22 cellular contexts compared by ENCODE assay signal in genomic region chr15:68894208-68894607, GRCh38. TPM values are rescaled to one million over a fixed set of nuclear protein-coding genes. Genes with fewer than 3 reads are reported as not detected.
DNase-seq lines count a peak whose midpoint lies in the region; ATAC-seq, FAIRE-seq and TF ChIP-seq lines count a peak whose summit lies in the region.
"Had no signal": no experiment of that assay in that cellular context is flagged by ENCODE, and none has a peak within 500 bp of the region (broad histone marks: within the 10 kb centered on the region; RNA-seq: fewer than 3 reads in every experiment).

No MANE protein-coding gene starts in this region.

- H2BK20ac ChIP-seq in H1 (ENCODE audit: low read length), result no peak overlapping the region

- no peak overlapping the region for H3K23ac ChIP-seq in H1 (ENCODE audit: insufficient read length)
- H3K23ac ChIP-seq in mesendoderm (ENCODE audit: low read length), result no peak overlapping the region

- H3K4me2 ChIP-seq in GM23338, result no peak overlapping the region
- no peak overlapping the region for H3K4me2 ChIP-seq in H1 (ENCODE audit: insufficient read depth in 1 of 2, low read depth in 2 of 2, low read length in 2 of 2)
- no peak overlapping the region for H3K4me2 ChIP-seq in mesendoderm (ENCODE audit: low read length)
- H3K4me2 ChIP-seq: BLaER1 treated with 17β-estradiol and CSF1 and Interleukin-3, amounts not matched to agents 10 nM and 100 nM had no signal

- H3K9me3 ChIP-seq in H1 (ENCODE audit: insufficient read depth in 2 of 2, low read depth in 1 of 2, low read length in 1 of 2), result no peaks in the 10 kb centered on the region

- H3K4me3 ChIP-seq in GM23338, result no peak overlapping the region
- no peak overlapping the region for H3K4me3 ChIP-seq in H1 (ENCODE audit: extremely low read depth in 1 of 4, insufficient read depth in 2 of 4, low read depth in 3 of 4, low read length in 4 of 4)
- no peak overlapping the region for H3K4me3 ChIP-seq in mesendoderm (ENCODE audit: low read length)
- H3K4me3 ChIP-seq: BLaER1 treated with 17β-estradiol and CSF1 and Interleukin-3, amounts not matched to agents 10 nM and 100 nM had no signal

- H3K36me3 Mint-ChIP-seq in GM23338 (ENCODE audit: low read depth) (no peaks in the 10 kb centered on the region), progenitor cell of endocrine pancreas (ENCODE audit: insufficient read depth) (no peaks in the 10 kb centered on the region)
- H3K36me3 Mint-ChIP-seq: CD8-positive, alpha-beta memory T cell had no signal

- FAIRE-seq in H1 (lab: Jason Lieb, UNC), result no peak
- FAIRE-seq: G401.6, GM12891, GM19239 had no signal

- peak overlapping the region; percentile 38; the same call in 1 of the 2 replicates for H2AFZ ChIP-seq in GM23338
- H2AFZ ChIP-seq in H1 (ENCODE audit: low read length), result peak overlapping the region; percentile 32; the same call in 1 of the 2 replicates

- H3K27ac Mint-ChIP-seq in GM23338, result no peak overlapping the region
- no peak overlapping the region for H3K27ac Mint-ChIP-seq in progenitor cell of endocrine pancreas
- H3K27ac Mint-ChIP-seq: B cell; CD8-positive, alpha-beta memory T cell; H9 had no signal

- POLR2A ChIA-PET in H1 (lab: Charles Lee; ENCODE audit: partially characterized antibody), result no interaction called here

- H3F3A ChIP-seq in GM23338 (replicated peaks; ENCODE audit: low read depth), result no peaks in the 10 kb centered on the region

- H3K27ac ChIP-seq in GM23338 (ENCODE audit: low read depth) (no peak overlapping the region), H1 (ENCODE audit: low read depth, low read length) (no peak overlapping the region), mesendoderm (ENCODE audit: low read depth, low read length) (no peak overlapping the region)
- H3K27ac ChIP-seq: BLaER1 treated with 17β-estradiol and CSF1 and Interleukin-3, amounts not matched to agents 10 nM and 100 nM had no signal

- H3K4me3 Mint-ChIP-seq in GM23338 (no peak overlapping the region), progenitor cell of endocrine pancreas (ENCODE audit: low read depth) (no peak overlapping the region)
- H3K4me3 Mint-ChIP-seq: B cell; CD8-positive, alpha-beta memory T cell; H9 had no signal

- DNase-seq in GM23338 (ENCODE audit: low spot score) (peak; percentile 3), M059J (ENCODE audit: low read depth) (peak; percentile 14), H1 (ENCODE audit: low read depth in 1 of 2, low spot score in 2 of 2) (no peak), mesendoderm (peak; percentile 58), progenitor cell of endocrine pancreas (ENCODE audit: low spot score, unreplicated experiment) (no peak)
- DNase-seq: CD8-positive, alpha-beta memory T cell; COR-L47; DMS 273 treated with DMSO at 0.1 percent for 48 hours; DMS53; DND-41; EL; GOT3; H9 had no signal

- no peak for TF ChIP-seq CTCF in GM23338 (conservative IDR thresholded peaks at IDR 0.05; ENCODE audit: low read depth in 2 of 2)
- no peak for TF ChIP-seq CTCF in H1 (IDR thresholded peaks at IDR 0.05; ENCODE audit: control extremely low read depth in 1 of 3, insufficient read depth in 1 of 3, low read depth in 1 of 3, low read length in 3 of 3)
- no peak for TF ChIP-seq CTCF in progenitor cell of endocrine pancreas (IDR thresholded peaks at IDR 0.05; ENCODE audit: unreplicated experiment)

- H4K5ac ChIP-seq in H1 (ENCODE audit: insufficient read length, low read depth, low read length), result no peak overlapping the region
- H4K5ac ChIP-seq in mesendoderm (ENCODE audit: low read length), result no peak overlapping the region

- H3K27me3 ChIP-seq in GM23338 (ENCODE audit: insufficient read depth) (no peaks in the 10 kb centered on the region), H1 (replicated peaks in 1 of 4; ENCODE audit: control insufficient read depth in 3 of 4, extremely low read depth in 1 of 4, insufficient read depth in 3 of 4, low read length in 3 of 4) (no peaks in the 10 kb centered on the region), mesendoderm (ENCODE audit: insufficient read depth, low read length, poor library complexity) (no peaks in the 10 kb centered on the region)
- H3K27me3 ChIP-seq: BLaER1 treated with 17β-estradiol and CSF1 and Interleukin-3, amounts not matched to agents 10 nM and 100 nM had no signal

- TF ChIP-seq POLR2A in H1 (IDR thresholded peaks at IDR 0.05; ENCODE audit: control extremely low read depth in 1 of 2, low read depth in 2 of 2, low read length in 2 of 2), result no peak

- H3K9ac ChIP-seq in H1 (replicated peaks in 1 of 4; ENCODE audit: extremely low read depth in 1 of 4, low read depth in 3 of 4, low read length in 3 of 4) (no peak overlapping the region), mesendoderm (ENCODE audit: low read length) (no peak overlapping the region)
- H3K9ac ChIP-seq: BLaER1 treated with 17β-estradiol and CSF1 and Interleukin-3, amounts not matched to agents 10 nM and 100 nM had no signal

- no peak overlapping the region for H3K4ac ChIP-seq in H1 (replicated peaks; ENCODE audit: insufficient read length, low read depth, low read length)
- H3K4ac ChIP-seq in mesendoderm (ENCODE audit: low read depth, low read length), result no peak overlapping the region

- no peak overlapping the region for H2BK5ac ChIP-seq in H1 (ENCODE audit: low read depth, low read length)
- no peak overlapping the region for H2BK5ac ChIP-seq in mesendoderm (ENCODE audit: low read length)

- H4K8ac ChIP-seq in H1 (ENCODE audit: extremely low read depth, insufficient read depth, low read length), result no peak overlapping the region
- no peak overlapping the region for H4K8ac ChIP-seq in mesendoderm (ENCODE audit: low read depth, low read length)

- H3K18ac ChIP-seq in H1 (ENCODE audit: extremely low read depth, low read length) (no peak overlapping the region), mesendoderm (ENCODE audit: low read length) (no peak overlapping the region)

- H4K20me1 ChIP-seq in GM23338 (replicated peaks; ENCODE audit: insufficient read depth), result no peaks in the 10 kb centered on the region
- H4K20me1 ChIP-seq in H1 (replicated peaks in 1 of 2; ENCODE audit: control insufficient read depth in 1 of 2, insufficient read depth in 2 of 2, low read length in 2 of 2), result no peaks in the 10 kb centered on the region
- H4K20me1 ChIP-seq: BLaER1 treated with 17β-estradiol and CSF1 and Interleukin-3, amounts not matched to agents 10 nM and 100 nM had no signal

- 96% methylated on average over 1 of the region's 1 CpG; no CpG with 5 or more reads in 1 of the 2 experiments for WGBS in H1 (ENCODE audit: extremely low coverage in 1 of 2, insufficient coverage in 1 of 2, insufficient read length in 1 of 2, insufficient replicate concordance in 2 of 2, low coverage in 1 of 2, low lambda C conversion rate in 2 of 2, missing lambda C conversion rate in 1 of 2), 2 experiments
- no CpG with 5 or more reads among the region's 1 CpG for WGBS in mesendoderm (ENCODE audit: extremely low coverage, insufficient coverage, low lambda C conversion rate)

- H3K36me3 ChIP-seq in GM23338 (ENCODE audit: insufficient read depth) (no peaks in the 10 kb centered on the region), H1 (ENCODE audit: control insufficient read depth in 2 of 4, insufficient read depth in 4 of 4, low read length in 3 of 4) (no peaks in the 10 kb centered on the region), mesendoderm (ENCODE audit: control insufficient read depth, insufficient read depth, low read length) (no peaks in the 10 kb centered on the region)
- H3K36me3 ChIP-seq: BLaER1 treated with 17β-estradiol and CSF1 and Interleukin-3, amounts not matched to agents 10 nM and 100 nM had no signal

- H3K79me2 ChIP-seq in GM23338 (replicated peaks; ENCODE audit: insufficient read depth), result no peaks in the 10 kb centered on the region
- no peaks in the 10 kb centered on the region for H3K79me2 ChIP-seq in H1 (ENCODE audit: control insufficient read depth in 1 of 2, insufficient read depth in 2 of 2, low read length in 2 of 2)
- no peaks in the 10 kb centered on the region for H3K79me2 ChIP-seq in mesendoderm (ENCODE audit: control insufficient read depth, insufficient read depth, low read length)

- no peaks in the 10 kb centered on the region; the same call in 1 of the 2 replicates for H3K9me2 ChIP-seq in GM23338 (ENCODE audit: insufficient read depth)

- H3K27me3 Mint-ChIP-seq in GM23338 (ENCODE audit: insufficient read depth, low read depth, poor library complexity), result no peaks in the 10 kb centered on the region
- peaks cover 4% of the 10 kb centered on the region for H3K27me3 Mint-ChIP-seq in progenitor cell of endocrine pancreas

- H4K91ac ChIP-seq in H1 (replicated peaks; ENCODE audit: insufficient read length, low read length), result no peak overlapping the region

- no peak; the same call in 2 of the 3 replicates for ATAC-seq in GM23338
- no peak for ATAC-seq in GM21423 (IDR thresholded peaks at IDR 0.05; ENCODE audit: unreplicated experiment)
- no peak for ATAC-seq in GM21717 (IDR thresholded peaks at IDR 0.05; ENCODE audit: unreplicated experiment)

- no peak overlapping the region for H2AK5ac ChIP-seq in H1 (ENCODE audit: low read depth, low read length)
- H2AK5ac ChIP-seq in mesendoderm (ENCODE audit: low read length), result no peak overlapping the region

- no peaks in the 10 kb centered on the region for H3K23me2 ChIP-seq in H1 (ENCODE audit: low read depth, low read length)

- H3K14ac ChIP-seq in H1 (ENCODE audit: insufficient read length), result no peak overlapping the region

- H3K9me3 Mint-ChIP-seq in GM23338 (no peaks in the 10 kb centered on the region), progenitor cell of endocrine pancreas (ENCODE audit: low read depth) (no peaks in the 10 kb centered on the region)
- H3K9me3 Mint-ChIP-seq: CD8-positive, alpha-beta memory T cell; H9 had no signal

- TF ChIP-seq RAD21 in H1 (IDR thresholded peaks at IDR 0.05 in 1 of 2, conservative IDR thresholded peaks at IDR 0.05 in 1 of 2; ENCODE audit: low read depth in 2 of 2, low read length in 2 of 2), result no peak

- no peak overlapping the region for H3K56ac ChIP-seq in H1 (replicated peaks; ENCODE audit: insufficient read length, low read depth, low read length)
- H3K56ac ChIP-seq in mesendoderm (ENCODE audit: low read length), result no peak overlapping the region

- no peaks in the 10 kb centered on the region for H3K79me1 ChIP-seq in H1 (ENCODE audit: low read depth, low read length)
- no peaks in the 10 kb centered on the region for H3K79me1 ChIP-seq in mesendoderm (ENCODE audit: low read length)

- CTCF ChIA-PET in H1 (lab: Charles Lee; ENCODE audit: partially characterized antibody), result interaction anchor here (1.0 to 1.2 kb wide), 2 partner anchors 15 to 19 kb away, joined by 3 read pairs; no protein-coding TSS in a partner anchor

- H2BK15ac ChIP-seq in H1 (ENCODE audit: low read length) (no peak overlapping the region), mesendoderm (replicated peaks; ENCODE audit: low read depth) (no peak overlapping the region)

- no peak for TF ChIP-seq EP300 in H1 (IDR thresholded peaks at IDR 0.05; ENCODE audit: borderline replicate concordance in 1 of 2, low read depth in 2 of 2, low read length in 2 of 2)

- no peaks in the 10 kb centered on the region for H3K4me1 ChIP-seq in GM23338 (ENCODE audit: insufficient read depth)
- H3K4me1 ChIP-seq in H1 (replicated peaks in 1 of 4; ENCODE audit: control insufficient read depth in 3 of 4, insufficient read depth in 4 of 4, low read length in 3 of 4), result peaks cover 0 to 2% (median 0%) of the 10 kb centered on the region in 4 experiments; a peak in 1 of 7 replicates
- no peaks in the 10 kb centered on the region for H3K4me1 ChIP-seq in mesendoderm (ENCODE audit: control insufficient read depth, low read depth, low read length)
- H3K4me1 ChIP-seq: BLaER1 treated with 17β-estradiol and CSF1 and Interleukin-3, amounts not matched to agents 10 nM and 100 nM had no signal

- no peak overlapping the region for H2BK12ac ChIP-seq in H1 (ENCODE audit: low read depth, low read length)

- H2BK120ac ChIP-seq in H1 (replicated peaks; ENCODE audit: low read depth, low read length) (no peak overlapping the region), mesendoderm (ENCODE audit: low read depth, low read length) (no peak overlapping the region)

- H3K4me1 Mint-ChIP-seq in GM23338, result no peaks in the 10 kb centered on the region
- H3K4me1 Mint-ChIP-seq in progenitor cell of endocrine pancreas (ENCODE audit: low read depth), result no peaks in the 10 kb centered on the region
- H3K4me1 Mint-ChIP-seq: B cell; CD8-positive, alpha-beta memory T cell; H9 had no signal

RNA-seq across cellular contexts. Expression of gene SPESP1, which starts 36.1 kb away (rescaled TPM):
- total RNA-seq in GM23338 (2014; rRNA removed; shearing (Covaris generic)), result not detected in 2 replicates
- polyA plus RNA-seq in GM23338 (2016; fragmentation: Nextera tagmentation; extraction: Ambion mirVana), result not detected in 2 replicates
- not detected in 2 replicates for total RNA-seq in M059J (2014; rRNA removed; shearing (Covaris generic))
- total RNA-seq in H1 (2021; fragmentation: NEBNext Ultra II Directional; extraction: Animal tissue kit (Norgen Biotek cat#: 25700)), result not detected in 2 replicates
- polyA plus RNA-seq in H1 (2011; rRNA removed), result not detected in 2 replicates
- polyA plus RNA-seq in H1 (2011; cell fraction: cytosol; rRNA removed), result not detected
- polyA plus RNA-seq in H1 (2011; cell fraction: nucleus; rRNA removed), result not detected
- not detected in 4 replicates for polyA plus RNA-seq in H1 (2012, experiment 1 of 2)
- not detected for polyA plus RNA-seq in H1 (2012, experiment 2 of 2)
- polyA plus RNA-seq in H1 (2013, experiment 1 of 2), result not detected
- polyA plus RNA-seq in H1 (2013, experiment 2 of 2), result not detected
- not detected in 2 replicates for polyA minus RNA-seq in H1 (2011; rRNA and poly(A)+ RNA removed)
- not detected for polyA minus RNA-seq in H1 (2011; cell fraction: cytosol; rRNA and poly(A)+ RNA removed)
- not detected for polyA minus RNA-seq in H1 (2011; cell fraction: nucleus; rRNA and poly(A)+ RNA removed)
- not detected for polyA plus RNA-seq in mesendoderm (2013, experiment 1 of 2)
- polyA plus RNA-seq in mesendoderm (2013, experiment 2 of 2), result not detected
- not detected in 2 replicates for total RNA-seq in progenitor cell of endocrine pancreas
- total RNA-seq: A172, H9, HT-29 had no signal

Comparison
In these comparisons a context has a peak if more than half of its experiments do, and no peak if none do; other contexts are left out.
1. DNase-seq: peak in GM23338 (single experiment), M059J (single experiment) and mesendoderm (single experiment); none in H1 (0 of 2) and progenitor cell of endocrine pancreas (single experiment).